Comparison of ENCODE assay signal across 13 cellular contexts in genomic region chr7:37211097-37211496, GRCh38.
DNase-seq lines count a peak whose midpoint lies in the region; ATAC-seq and TF ChIP-seq lines count a peak whose summit lies in the region.
"Had no signal": no experiment of that assay in that cellular context is flagged by ENCODE, and none has a peak within 500 bp of the region (broad histone marks: within the 10 kb centered on the region; RNA-seq: fewer than 3 reads in every experiment).

No MANE protein-coding gene starts in this region.

- peak; percentile 68 for ATAC-seq in mucosa of descending colon
- ATAC-seq in HG02623 (IDR thresholded peaks at IDR 0.05; ENCODE audit: unreplicated experiment) = no peak

- no peak overlapping the region for H3K4me2 ChIP-seq in neural progenitor cell

- H3K9me3 ChIP-seq in SJCRH30 (replicated peaks) = no peaks in the 10 kb centered on the region
- H3K9me3 ChIP-seq in esophagus muscularis mucosa = no peaks in the 10 kb centered on the region
- no peaks in the 10 kb centered on the region for H3K9me3 ChIP-seq in mucosa of descending colon
- no peaks in the 10 kb centered on the region for H3K9me3 ChIP-seq in thyroid gland
- no peaks in the 10 kb centered on the region for H3K9me3 ChIP-seq in neural progenitor cell (ENCODE audit: low read depth)
- H3K9me3 ChIP-seq in Caco-2 = no peaks in the 10 kb centered on the region
- H3K9me3 ChIP-seq: right lobe of liver had no signal

- no peak for TF ChIP-seq POLR2A in esophagus muscularis mucosa (IDR thresholded peaks at IDR 0.05; ENCODE audit: low read depth)
- no peak for TF ChIP-seq POLR2A in thyroid gland (IDR thresholded peaks at IDR 0.05)

- no peaks in the 10 kb centered on the region for H3K27me3 ChIP-seq in SJCRH30
- no peaks in the 10 kb centered on the region for H3K27me3 ChIP-seq in esophagus muscularis mucosa
- H3K27me3 ChIP-seq in thyroid gland = no peaks in the 10 kb centered on the region
- no peaks in the 10 kb centered on the region for H3K27me3 ChIP-seq in neural progenitor cell
- no peaks in the 10 kb centered on the region for H3K27me3 ChIP-seq in Caco-2 (replicated peaks; ENCODE audit: control insufficient read depth, insufficient read depth, low read length)
- H3K27me3 ChIP-seq: right lobe of liver had no signal

- no peaks in the 10 kb centered on the region for H3K79me2 ChIP-seq in neural progenitor cell (ENCODE audit: low read depth)

- peaks cover 34% of the 10 kb centered on the region for H3K4me1 Mint-ChIP-seq in neural progenitor cell
- no peaks in the 10 kb centered on the region for H3K4me1 Mint-ChIP-seq in Caco-2 (ENCODE audit: low read depth, unreplicated experiment)

- H3K4me3 Mint-ChIP-seq in neural progenitor cell (no peak overlapping the region), Caco-2 (ENCODE audit: unreplicated experiment) (no peak overlapping the region)
- H3K4me3 Mint-ChIP-seq: activated CD4-positive, alpha-beta T cell treated with anti-CD3 and anti-CD28 coated beads, Interleukin-2, amount 10 ng/mL, durations not matched to agents 7 days and 5 days had no signal

- H3K36me3 Mint-ChIP-seq in neural progenitor cell (no peaks in the 10 kb centered on the region), Caco-2 (ENCODE audit: insufficient read depth, unreplicated experiment) (no peaks in the 10 kb centered on the region)

- intact Hi-C loops in esophagus muscularis mucosa (cut with DNase I) (no loop called here), mucosa of descending colon (cut with DNase I, micrococcal nuclease) (no loop called here), thyroid gland (cut with DNase I) (no loop called here), Caco-2 (cut with micrococcal nuclease; ENCODE audit: unreplicated experiment) (no loop called here)

- POLR2A ChIA-PET in Caco-2 (lab: Charles Lee) = no interaction called here

- H3K27me3 Mint-ChIP-seq in neural progenitor cell (ENCODE audit: insufficient read depth, low read depth) (peaks cover 4% of the 10 kb centered on the region), Caco-2 (ENCODE audit: insufficient read depth, unreplicated experiment) (peaks cover 13% of the 10 kb centered on the region)
- H3K27me3 Mint-ChIP-seq: activated CD4-positive, alpha-beta T cell treated with anti-CD3 and anti-CD28 coated beads, Interleukin-2, amount 10 ng/mL, durations not matched to agents 7 days and 5 days had no signal

- TF ChIP-seq EP300 in esophagus muscularis mucosa (IDR thresholded peaks at IDR 0.05) = no peak

- H4K20me1 ChIP-seq in neural progenitor cell (ENCODE audit: low read depth) = no peaks in the 10 kb centered on the region

- no peak overlapping the region for H3K4me3 ChIP-seq in SJCRH30
- no peak overlapping the region for H3K4me3 ChIP-seq in esophagus muscularis mucosa
- H3K4me3 ChIP-seq in mucosa of descending colon = no peak overlapping the region
- no peak overlapping the region for H3K4me3 ChIP-seq in thyroid gland (replicated peaks in 1 of 3)
- no peak overlapping the region for H3K4me3 ChIP-seq in neural progenitor cell
- H3K4me3 ChIP-seq in Caco-2 (ENCODE audit: low read depth, low read length) = no peak overlapping the region
- H3K4me3 ChIP-seq: right lobe of liver had no signal

- no peaks in the 10 kb centered on the region for H3F3A ChIP-seq in neural progenitor cell (ENCODE audit: low read depth)

- H3K9me3 Mint-ChIP-seq in neural progenitor cell (no peaks in the 10 kb centered on the region), Caco-2 (ENCODE audit: unreplicated experiment) (no peaks in the 10 kb centered on the region)
- H3K9me3 Mint-ChIP-seq: activated CD4-positive, alpha-beta T cell treated with anti-CD3 and anti-CD28 coated beads, Interleukin-2, amount 10 ng/mL, durations not matched to agents 7 days and 5 days had no signal

- TF ChIP-seq CTCF in esophagus muscularis mucosa (IDR thresholded peaks at IDR 0.05) (no peak), mucosa of descending colon (IDR thresholded peaks at IDR 0.05) (no peak), thyroid gland (IDR thresholded peaks at IDR 0.05) (no peak), neural progenitor cell (IDR thresholded peaks at IDR 0.05) (no peak), Caco-2 (IDR thresholded peaks at IDR 0.05; ENCODE audit: insufficient read depth in 1 of 2, low read depth in 1 of 2, low read length in 1 of 2, severe bottlenecking in 1 of 2, unreplicated experiment in 1 of 2) (no peak)

- no peak overlapping the region for H3K9ac ChIP-seq in neural progenitor cell

- no TSS peak for BruUV-seq in Caco-2 (replicated peaks; lab: Mats Ljungman, UMichigan)

- DNase-seq in SJCRH30 = peak; percentile 69 to 82
- peak; percentile 89 for DNase-seq in esophagus muscularis mucosa (ENCODE audit: extremely low spot score)
- peak in 1 of 3 donors; percentile 36 for DNase-seq in mucosa of descending colon
- no peak for DNase-seq in thyroid gland
- no peak for DNase-seq in neural progenitor cell (ENCODE audit: low spot score)
- no peak for DNase-seq in KG1 (lab: John Stamatoyannopoulos, UW)
- DNase-seq in Caco-2 = no peak
- DNase-seq: activated CD4-positive, alpha-beta T cell treated with anti-CD3 and anti-CD28 coated beads, Interleukin-2, amount 10 ng/mL, durations not matched to agents 7 days and 5 days; NCI-H2107; right lobe of liver; SHP77 treated with DMSO at 0.1 percent for 48 hours; stimulated activated naive CD4-positive, alpha-beta T cell had no signal

- 66% methylated on average over 13 of the region's 13 CpGs for WGBS in esophagus muscularis mucosa
- WGBS in thyroid gland, 2 donors = 58 to 81% methylated on average over 13 of the region's 13 CpGs

- peak overlapping the region; percentile 69 for H3K27ac ChIP-seq in SJCRH30
- H3K27ac ChIP-seq in esophagus muscularis mucosa (replicated peaks in 1 of 4) = peak overlapping the region; percentile 54 to 68 (median 58)
- peak overlapping the region in 2 of 3 donors; percentile 37 to 42 for H3K27ac ChIP-seq in thyroid gland
- no peak overlapping the region for H3K27ac ChIP-seq in neural progenitor cell
- H3K27ac ChIP-seq: right lobe of liver had no signal

- H3K27ac Mint-ChIP-seq in neural progenitor cell (no peak overlapping the region), Caco-2 (ENCODE audit: unreplicated experiment) (no peak overlapping the region)
- H3K27ac Mint-ChIP-seq: activated CD4-positive, alpha-beta T cell treated with anti-CD3 and anti-CD28 coated beads, Interleukin-2, amount 10 ng/mL, durations not matched to agents 7 days and 5 days had no signal

- 0 out of 2 replicates have a peak, but pooled peaks cover 6% of the 10 kb centered on the region for H3K36me3 ChIP-seq in SJCRH30
- peaks cover 0 to 7% (median 0%) of the 10 kb centered on the region in 4 donors for H3K36me3 ChIP-seq in esophagus muscularis mucosa
- H3K36me3 ChIP-seq in mucosa of descending colon (ENCODE audit: low read depth) = no peaks in the 10 kb centered on the region
- no peaks in the 10 kb centered on the region for H3K36me3 ChIP-seq in thyroid gland
- H3K36me3 ChIP-seq in neural progenitor cell = no peaks in the 10 kb centered on the region
- no peaks in the 10 kb centered on the region for H3K36me3 ChIP-seq in Caco-2 (ENCODE audit: control insufficient read depth, insufficient read depth, low read length)

- H2AFZ ChIP-seq in neural progenitor cell (replicated peaks) = no peak overlapping the region

- CTCF ChIA-PET in Caco-2 (lab: Charles Lee) = interaction anchor here (0.6 kb wide), 1 partner anchor 1971 kb away, joined by 3 read pairs; no protein-coding TSS in a partner anchor

- peaks cover 23% of the 10 kb centered on the region for H3K4me1 ChIP-seq in SJCRH30
- peaks cover 27 to 75% (median 61%) of the 10 kb centered on the region in 4 donors for H3K4me1 ChIP-seq in esophagus muscularis mucosa
- no peaks in the 10 kb centered on the region for H3K4me1 ChIP-seq in mucosa of descending colon (ENCODE audit: low read depth)
- H3K4me1 ChIP-seq in thyroid gland = peaks cover 28 to 37% of the 10 kb centered on the region in 2 donors
- H3K4me1 ChIP-seq in neural progenitor cell = peaks cover 8% of the 10 kb centered on the region
- H3K4me1 ChIP-seq in Caco-2 = no peaks in the 10 kb centered on the region

Comparison
In these comparisons a context has a peak if more than half of its experiments do, and no peak if none do; other contexts are left out.
1. DNase-seq: peak in SJCRH30 (2 of 2) and esophagus muscularis mucosa (single experiment); none in thyroid gland (0 of 2), neural progenitor cell (single experiment), KG1 (single experiment) and Caco-2 (0 of 2).